In genomic region chr5:39074009-39074886, GRCh38 we compare ENCODE assay signal across 8 cellular contexts.
A peak's percentile ranks its signal among the peaks of the same experiment; 100 is the strongest.
DNase-seq lines count a peak whose midpoint lies in the region; FAIRE-seq and TF ChIP-seq lines count a peak whose summit lies in the region.

RICTOR (minus strand) TSS chr5:39074399; CDS start chr5:39074377, 22 bp downstream.

- H3K36me3 Mint-ChIP-seq in nephron (ENCODE audit: low read depth): peaks cover 11% of the 10 kb centered on the region
- H3K36me3 Mint-ChIP-seq in stimulated activated naive CD8-positive, alpha-beta T cell treated with anti-CD3 and anti-CD28 coated beads, Interleukin-15, Interleukin-2, amounts not matched to agents 100 ng/mL and 50 ng/mL, for 24 hours (ENCODE audit: low read depth): peaks cover 14% of the 10 kb centered on the region

- peak within 1 kb of the TSS; percentile 98 for H3K27ac ChIP-seq in RWPE1

- H3K27ac Mint-ChIP-seq in nephron: peak within 1 kb of the TSS; percentile 97 to 99 (median 99)
- H3K27ac Mint-ChIP-seq in stimulated activated naive CD8-positive, alpha-beta T cell treated with anti-CD3 and anti-CD28 coated beads, Interleukin-15, Interleukin-2, amounts not matched to agents 100 ng/mL and 50 ng/mL, for 24 hours: peak within 1 kb of the TSS; percentile 94

- peak; percentile 89 for TF ChIP-seq POLR2A in H54 (IDR thresholded peaks at IDR 0.05; ENCODE audit: low read depth, low read length)

- H3K27me3 Mint-ChIP-seq in nephron (ENCODE audit: low read depth): peaks cover 27% of the 10 kb centered on the region
- H3K27me3 Mint-ChIP-seq in stimulated activated naive CD8-positive, alpha-beta T cell treated with anti-CD3 and anti-CD28 coated beads, Interleukin-15, Interleukin-2, amounts not matched to agents 100 ng/mL and 50 ng/mL, for 24 hours: peaks cover 30% of the 10 kb centered on the region

- FAIRE-seq in H54 (lab: Jason Lieb, UNC): peak; percentile 78

- H3K4me3 Mint-ChIP-seq in nephron: peak within 1 kb of the TSS; percentile 93 to 100 (median 99)
- H3K4me3 Mint-ChIP-seq in stimulated activated naive CD8-positive, alpha-beta T cell treated with anti-CD3 and anti-CD28 coated beads, Interleukin-15, Interleukin-2, amounts not matched to agents 100 ng/mL and 50 ng/mL, for 24 hours: peak within 1 kb of the TSS; percentile 96

- no peaks in the 10 kb centered on the region for H3K9me3 Mint-ChIP-seq in nephron
- no peaks in the 10 kb centered on the region for H3K9me3 Mint-ChIP-seq in stimulated activated naive CD8-positive, alpha-beta T cell treated with anti-CD3 and anti-CD28 coated beads, Interleukin-15, Interleukin-2, amounts not matched to agents 100 ng/mL and 50 ng/mL, for 24 hours

- POLR2A ChIA-PET in RWPE1 (lab: Yijun Ruan, JAX; ENCODE audit: low non-redundant PET): interaction anchor here (0.6 kb wide), 1 partner anchor 174 kb away, joined by 4 read pairs; no protein-coding TSS in a partner anchor

- peaks cover 33% of the 10 kb centered on the region for H3K4me1 Mint-ChIP-seq in nephron
- H3K4me1 Mint-ChIP-seq in stimulated activated naive CD8-positive, alpha-beta T cell treated with anti-CD3 and anti-CD28 coated beads, Interleukin-15, Interleukin-2, amounts not matched to agents 100 ng/mL and 50 ng/mL, for 24 hours (ENCODE audit: low read depth): peaks cover 55% of the 10 kb centered on the region

- TF ChIP-seq CTCF in RWPE1 (conservative IDR thresholded peaks at IDR 0.05; ENCODE audit: low read depth) (no peak), nephron (IDR thresholded peaks at IDR 0.05; ENCODE audit: unreplicated experiment in 3 of 3) (no peak)

- CTCF ChIA-PET in RWPE1 (lab: Yijun Ruan, JAX): interaction anchor here (0.6 to 0.7 kb wide), 2 partner anchors 17 to 181 kb away, joined by 3 to 4 read pairs; no protein-coding TSS in a partner anchor

- DNase-seq in EL (peak; percentile 94), H54 (ENCODE audit: insufficient read length, low spot score) (peak; percentile 80), LoVo (ENCODE audit: low spot score) (peak; percentile 94), RWPE1 (ENCODE audit: low spot score) (peak; percentile 89), fibroblast of peridontal ligament (ENCODE audit: extremely low read depth) (peak; percentile 79)
- peak; percentile 88 for DNase-seq in activated T-helper 9 cell treated with anti-CD3 and anti-CD28 coated beads, Interleukin-2, amount 50 U/mL, for 16 hours (ENCODE audit: low read depth)

Comparison
In these comparisons a context has a peak if more than half of its experiments do, and no peak if none do; other contexts are left out.
1. Peak in every context shown above with its lines: DNase-seq and H3K27ac ChIP-seq.